ENCODE assay signal across 14 cellular contexts in genomic region chr1:169696273-169697100, GRCh38. TPM values are rescaled to one million over a fixed set of nuclear protein-coding genes. Genes with fewer than 3 reads are reported as not detected.
DNase-seq lines count a peak whose midpoint lies in the region; ATAC-seq, FAIRE-seq and TF ChIP-seq lines count a peak whose summit lies in the region.
"Had no signal": no experiment of that assay in that cellular context is flagged by ENCODE, and none has a peak within 500 bp of the region (broad histone marks: within the 10 kb centered on the region; RNA-seq: fewer than 3 reads in every experiment).

No MANE protein-coding gene starts in this region.

- no peaks in the 10 kb centered on the region; a peak in 1 of 22 replicates for H3K9me3 ChIP-seq in BLaER1 treated with 17β-estradiol and CSF1 and Interleukin-3, amounts not matched to agents 10 nM and 100 nM (replicated peaks in 1 of 11)
- no peaks in the 10 kb centered on the region for H3K9me3 ChIP-seq in OCI-LY7 (ENCODE audit: low read length)
- H3K9me3 ChIP-seq: gastroesophageal sphincter had no signal

- intact Hi-C loops in OCI-LY7 (cut with micrococcal nuclease; ENCODE audit: unreplicated experiment): loop anchor here (5.0 to 10.0 kb wide), 3 partner anchors 196 to 332 kb away; partner anchors contain the start of genes BLZF1, NME7, SCYL3 and SLC19A2

- H3K4me3 ChIP-seq in BLaER1 treated with 17β-estradiol and CSF1 and Interleukin-3, amounts not matched to agents 10 nM and 100 nM: no peak overlapping the region
- H3K4me3 ChIP-seq in OCI-LY7 (ENCODE audit: low read depth, low read length, poor library complexity, severe bottlenecking): peak overlapping the region; percentile 3
- H3K4me3 ChIP-seq in bronchial epithelial cell (ENCODE audit: low read depth, low read length): no peak overlapping the region
- H3K4me3 ChIP-seq: gastroesophageal sphincter had no signal

- no peaks in the 10 kb centered on the region for H3K9me2 ChIP-seq in OCI-LY7 (ENCODE audit: insufficient read depth, low read length)

- H4K20me1 ChIP-seq in BLaER1 treated with 17β-estradiol and CSF1 and Interleukin-3, amounts not matched to agents 10 nM and 100 nM: no peaks in the 10 kb centered on the region
- no peaks in the 10 kb centered on the region for H4K20me1 ChIP-seq in OCI-LY7 (ENCODE audit: insufficient read depth, low read length)

- POLR2A ChIA-PET in OCI-LY7 (lab: Charles Lee): interaction anchor here (0.5 to 2.2 kb wide), 9 partner anchors 15 to 610 kb away, joined by 3 to 22 read pairs (median 3); partner anchors contain the start of gene METTL18

- H3K79me2 ChIP-seq in OCI-LY7 (ENCODE audit: insufficient read depth, low read depth, low read length): no peaks in the 10 kb centered on the region

- peaks cover 0 to 12% (median 0%) of the 10 kb centered on the region in 11 experiments; a peak in 4 of 22 replicates for H3K36me3 ChIP-seq in BLaER1 treated with 17β-estradiol and CSF1 and Interleukin-3, amounts not matched to agents 10 nM and 100 nM
- H3K36me3 ChIP-seq in OCI-LY7 (ENCODE audit: insufficient read depth, low read length) (no peaks in the 10 kb centered on the region), bronchial epithelial cell (ENCODE audit: control insufficient read depth, insufficient read depth, low read length) (no peaks in the 10 kb centered on the region)
- H3K36me3 ChIP-seq: gastroesophageal sphincter had no signal

- peaks cover 75 to 92% (median 82%) of the 10 kb centered on the region in 10 experiments for H3K4me1 ChIP-seq in BLaER1 treated with 17β-estradiol and CSF1 and Interleukin-3, amounts not matched to agents 10 nM and 100 nM
- peaks cover 74% of the 10 kb centered on the region for H3K4me1 ChIP-seq in OCI-LY7 (ENCODE audit: insufficient read depth, low read length, poor library complexity, severe bottlenecking)
- H3K4me1 ChIP-seq: gastroesophageal sphincter had no signal

- BruUV-seq in OCI-LY7 (replicated peaks; lab: Mats Ljungman, UMichigan): no TSS peak

- peak overlapping the region in 1 of 11 experiments; percentile 3; a peak in 1 of 22 replicates for H3K9ac ChIP-seq in BLaER1 treated with 17β-estradiol and CSF1 and Interleukin-3, amounts not matched to agents 10 nM and 100 nM

- peak overlapping the region in 9 of 11 experiments; percentile 6 to 77 (median 54); a peak in 15 of 22 replicates for H3K27ac ChIP-seq in BLaER1 treated with 17β-estradiol and CSF1 and Interleukin-3, amounts not matched to agents 10 nM and 100 nM
- H3K27ac ChIP-seq in OCI-LY7 (ENCODE audit: low read depth, low read length, poor library complexity, severe bottlenecking): no peak overlapping the region
- H3K27ac ChIP-seq: gastroesophageal sphincter had no signal

- CTCF ChIA-PET in OCI-LY7 (lab: Charles Lee; ENCODE audit: unreplicated experiment): no interaction called here

- no peak for FAIRE-seq in bronchial epithelial cell (lab: Jason Lieb, UNC)

- ATAC-seq in GM18861 (IDR thresholded peaks at IDR 0.05; ENCODE audit: unreplicated experiment): peak; percentile 32
- ATAC-seq: gastroesophageal sphincter, HCT116, WTC11 had no signal

- TF ChIP-seq CTCF in OCI-LY7 (conservative IDR thresholded peaks at IDR 0.05; ENCODE audit: low read length): no peak
- TF ChIP-seq CTCF in bronchial epithelial cell (IDR thresholded peaks at IDR 0.05; ENCODE audit: insufficient read depth, low read length, severe bottlenecking): no peak

- H3K4me2 ChIP-seq in BLaER1 treated with 17β-estradiol and CSF1 and Interleukin-3, amounts not matched to agents 10 nM and 100 nM: peak overlapping the region; percentile 14 to 88 (median 59); a peak in 21 of 22 replicates
- H3K4me2 ChIP-seq in OCI-LY7 (ENCODE audit: low read length): peak overlapping the region; percentile 49

- no peak for DNase-seq in OCI-LY7 (ENCODE audit: low spot score)
- peak; percentile 61 for DNase-seq in bronchial epithelial cell (ENCODE audit: low read depth)
- no peak for DNase-seq in central memory CD4-positive, alpha-beta T cell
- DNase-seq in T-helper 9 cell: no peak
- DNase-seq in NCI-H1105 treated with DMSO at 0.1 percent for 48 hours (lab: John Stamatoyannopoulos, UW): no peak
- no peak for DNase-seq in COLO668 (lab: John Stamatoyannopoulos, UW; ENCODE audit: unreplicated experiment)
- DNase-seq: C1 segment of cervical spinal cord, NCI-H2227 treated with DMSO at 0.1 percent for 48 hours had no signal

- H3K27me3 ChIP-seq in BLaER1 treated with 17β-estradiol and CSF1 and Interleukin-3, amounts not matched to agents 10 nM and 100 nM: no peaks in the 10 kb centered on the region
- no peaks in the 10 kb centered on the region for H3K27me3 ChIP-seq in bronchial epithelial cell (ENCODE audit: control insufficient read depth, insufficient read depth, low read length)
- H3K27me3 ChIP-seq: gastroesophageal sphincter had no signal

- H2AFZ ChIP-seq in OCI-LY7 (ENCODE audit: low read length): peak overlapping the region; percentile 95

RNA-seq across cellular contexts. Expression of gene SELL, which starts 14.9 kb away (rescaled TPM):
- total RNA-seq in OCI-LY7 (2014; rRNA removed; shearing (Covaris generic)): 0.16 and 0.46 TPM in 2 replicates
- total RNA-seq in OCI-LY7 (2022): 1.5 and 2.2 TPM in 2 replicates
- not detected in 2 replicates for total RNA-seq in bronchial epithelial cell
- total RNA-seq: kidney epithelial cell had no signal

RNA-seq across cellular contexts. Expression of gene SELE, which starts 37.4 kb away (rescaled TPM):
- not detected in 2 replicates for total RNA-seq in OCI-LY7 (2014; rRNA removed; shearing (Covaris generic))
- total RNA-seq in OCI-LY7 (2022) (not detected in 2 replicates), bronchial epithelial cell (not detected in 2 replicates)
- total RNA-seq: kidney epithelial cell, WTC11 had no signal
